In genomic region chr15:94080416-94080815, GRCh38 we compare ENCODE assay signal across 10 cellular contexts.
A peak's percentile ranks its signal among the peaks of the same experiment; 100 is the strongest.
DNase-seq lines count a peak whose midpoint lies in the region; ATAC-seq lines count a peak whose summit lies in the region.
"Had no signal": no experiment of that assay in that cellular context is flagged by ENCODE, and none has a peak within 500 bp of the region (broad histone marks: within the 10 kb centered on the region; RNA-seq: fewer than 3 reads in every experiment).

No MANE protein-coding gene starts in this region.

- no peak overlapping the region for H3K4me3 Mint-ChIP-seq in activated naive CD8-positive, alpha-beta T cell treated with anti-CD3 and anti-CD28 coated beads, Interleukin-2, amount 50 U/mL, for 24 hours
- H3K4me3 Mint-ChIP-seq: naive B cell had no signal

- H3K36me3 Mint-ChIP-seq in activated naive CD8-positive, alpha-beta T cell treated with anti-CD3 and anti-CD28 coated beads, Interleukin-2, amount 50 U/mL, for 24 hours (ENCODE audit: low read depth): no peaks in the 10 kb centered on the region
- H3K36me3 Mint-ChIP-seq: naive B cell had no signal

- no peaks in the 10 kb centered on the region for H3K27me3 Mint-ChIP-seq in activated naive CD8-positive, alpha-beta T cell treated with anti-CD3 and anti-CD28 coated beads, Interleukin-2, amount 50 U/mL, for 24 hours

- no peaks in the 10 kb centered on the region for H3K9me3 Mint-ChIP-seq in activated naive CD8-positive, alpha-beta T cell treated with anti-CD3 and anti-CD28 coated beads, Interleukin-2, amount 50 U/mL, for 24 hours
- H3K9me3 Mint-ChIP-seq: naive B cell had no signal

- H3K4me1 Mint-ChIP-seq in activated naive CD8-positive, alpha-beta T cell treated with anti-CD3 and anti-CD28 coated beads, Interleukin-2, amount 50 U/mL, for 24 hours: no peaks in the 10 kb centered on the region
- H3K4me1 Mint-ChIP-seq: naive B cell had no signal

- ATAC-seq in activated naive CD8-positive, alpha-beta T cell treated with anti-CD3 and anti-CD28 coated beads, Interleukin-2, amount 50 U/mL, for 24 hours: no peak
- no peak for ATAC-seq in HG03469 (IDR thresholded peaks at IDR 0.05; ENCODE audit: unreplicated experiment)

- no peak overlapping the region for H3K27ac Mint-ChIP-seq in activated naive CD8-positive, alpha-beta T cell treated with anti-CD3 and anti-CD28 coated beads, Interleukin-2, amount 50 U/mL, for 24 hours
- H3K27ac Mint-ChIP-seq: naive B cell had no signal

- DNase-seq in NCI-H2227 (lab: John Stamatoyannopoulos, UW; ENCODE audit: unreplicated experiment): peak; percentile 36
- no peak for DNase-seq in NCI-H2227 treated with DMSO at 0.1 percent for 48 hours (lab: John Stamatoyannopoulos, UW)
- peak; percentile 99 for DNase-seq in RPMI7951 (ENCODE audit: low read depth)
- peak; percentile 43 for DNase-seq in fibroblast of the conjunctiva (ENCODE audit: low read depth)
- DNase-seq in stimulated activated CD8-positive, alpha-beta memory T cell treated with anti-CD3 and anti-CD28 coated beads, Interleukin-4, amount 100 ng/mL, for 48 hours: peak; percentile 24
- DNase-seq in activated naive CD8-positive, alpha-beta T cell treated with anti-CD3 and anti-CD28 coated beads, Interleukin-2, amount 50 U/mL, for 24 hours: no peak
- no peak for DNase-seq in activated effector memory CD4-positive, alpha-beta T cell treated with Interleukin-2 at 50 U/mL for 16 hours
- DNase-seq: activated CD4-positive, CD25-positive, alpha-beta regulatory T cell treated with anti-CD3 and anti-CD28 coated beads, Interleukin-2, amount 50 U/mL, for 72 hours; naive B cell had no signal

Comparison
In these comparisons a context has a peak if more than half of its experiments do, and no peak if none do; other contexts are left out.
1. DNase-seq: peak in NCI-H2227 (single experiment), RPMI7951 (single experiment), fibroblast of the conjunctiva (single experiment) and stimulated activated CD8-positive, alpha-beta memory T cell treated with anti-CD3 and anti-CD28 coated beads, Interleukin-4, amount 100 ng/mL, for 48 hours (single experiment); none in NCI-H2227 treated with DMSO at 0.1 percent for 48 hours (single experiment), activated naive CD8-positive, alpha-beta T cell treated with anti-CD3 and anti-CD28 coated beads, Interleukin-2, amount 50 U/mL, for 24 hours (single experiment) and activated effector memory CD4-positive, alpha-beta T cell treated with Interleukin-2 at 50 U/mL for 16 hours (single experiment).